In the genomic region with DNA sequence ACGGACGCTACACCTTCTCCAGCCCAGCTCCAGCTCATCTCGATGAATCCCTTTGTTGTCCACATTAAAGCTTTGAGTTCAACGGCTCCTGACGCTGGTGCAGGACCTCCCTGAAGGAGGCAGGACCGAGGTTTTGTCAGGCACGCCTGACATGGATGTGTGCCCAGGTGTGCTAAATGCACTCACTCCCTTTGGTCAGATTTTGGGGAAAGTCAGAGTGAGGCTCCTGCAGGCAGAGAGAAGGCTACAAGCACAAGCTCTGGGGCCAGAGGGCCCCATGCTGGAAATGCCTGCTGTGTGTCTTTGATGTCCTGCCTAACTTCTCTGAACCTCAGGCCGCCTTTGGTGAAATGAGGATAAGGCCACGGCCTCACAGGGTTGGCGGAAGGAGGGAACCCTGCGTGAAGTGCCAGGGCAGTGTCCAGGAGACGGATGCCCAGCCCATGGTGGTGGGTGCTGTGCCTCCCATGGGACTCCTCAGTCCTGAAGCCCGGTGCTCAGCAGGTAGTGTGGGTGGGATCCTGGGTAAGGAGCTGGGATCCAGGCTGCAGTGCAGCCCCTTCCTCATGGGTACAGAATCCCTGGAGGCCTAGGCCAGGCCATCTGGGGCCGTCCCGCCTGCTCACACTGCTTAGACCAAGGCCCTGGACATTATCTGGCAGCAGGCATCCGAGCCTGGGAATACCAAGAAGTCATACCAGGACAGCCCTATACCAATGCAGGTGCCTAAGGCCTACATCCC, we compare ENCODE assay signal across 24 cellular contexts.
DNase-seq lines count a peak whose midpoint lies in the region; TF ChIP-seq lines count a peak whose summit lies in the region.
"Had no signal": no experiment of that assay in that cellular context is flagged by ENCODE, and none has a peak within 500 bp of the region (broad histone marks: within the 10 kb centered on the region; RNA-seq: fewer than 3 reads in every experiment).

No MANE protein-coding gene starts in this region.

- H3K9me3 Mint-ChIP-seq in endodermal cell = no peaks in the 10 kb centered on the region
- H3K9me3 Mint-ChIP-seq: activated naive CD4-positive, alpha-beta T cell treated with anti-CD3 and anti-CD28 coated beads, Interleukin-2, amount 50 U/mL, for 72 hours; activated T-cell treated with anti-CD3 and anti-CD28 coated beads, Interleukin-2, amount 50 U/mL, for 4 hours; CD8-positive, alpha-beta memory T cell; dendritic cell treated with granulocyte-macrophage colony-stimulating factor and Interleukin-4, amounts not matched to agents 40 ng/mL and 50 ng/mL, for 4 days; naive thymus-derived CD8-positive, alpha-beta T cell had no signal

- no peaks in the 10 kb centered on the region for H3K27me3 Mint-ChIP-seq in endodermal cell (ENCODE audit: insufficient read depth)
- H3K27me3 Mint-ChIP-seq: CD8-positive, alpha-beta memory T cell; dendritic cell treated with granulocyte-macrophage colony-stimulating factor and Interleukin-4, amounts not matched to agents 40 ng/mL and 50 ng/mL, for 4 days; naive thymus-derived CD8-positive, alpha-beta T cell had no signal

- H3K4me2 ChIP-seq in neuronal stem cell (ENCODE audit: insufficient read depth, low read length, poor library complexity, severe bottlenecking) = no peak overlapping the region

- no peak overlapping the region for H2BK15ac ChIP-seq in neuronal stem cell (ENCODE audit: low read length)

- H3K36me3 Mint-ChIP-seq in endodermal cell (ENCODE audit: low read depth) = peaks cover 11% of the 10 kb centered on the region
- H3K36me3 Mint-ChIP-seq: activated naive CD4-positive, alpha-beta T cell treated with anti-CD3 and anti-CD28 coated beads, Interleukin-2, amount 50 U/mL, for 72 hours had no signal

- H3K4me1 ChIP-seq in BE2C = peaks cover 22% of the 10 kb centered on the region
- H3K4me1 ChIP-seq in endodermal cell (ENCODE audit: control insufficient read depth, insufficient read depth, low read length) = no peaks in the 10 kb centered on the region
- H3K4me1 ChIP-seq in neuronal stem cell (ENCODE audit: control insufficient read depth in 2 of 2, insufficient read depth in 1 of 2, low read depth in 1 of 2, low read length in 2 of 2) = peaks cover 4 to 6% of the 10 kb centered on the region in 2 donors
- H3K4me1 ChIP-seq: foreskin keratinocyte, parathyroid adenoma, SJCRH30 had no signal

- H3K9ac ChIP-seq in endodermal cell (ENCODE audit: extremely low read depth, low read length, poor library complexity, severe bottlenecking) (no peak overlapping the region), neuronal stem cell (ENCODE audit: low read depth, low read length, poor library complexity) (no peak overlapping the region)
- H3K9ac ChIP-seq: parathyroid adenoma had no signal

- no peaks in the 10 kb centered on the region for H3K79me1 ChIP-seq in neuronal stem cell (ENCODE audit: low read depth, low read length)

- H3K9me3 ChIP-seq in BE2C (no peaks in the 10 kb centered on the region), endodermal cell (ENCODE audit: control insufficient read depth, low read length) (no peaks in the 10 kb centered on the region), neuronal stem cell (replicated peaks in 1 of 2; ENCODE audit: control insufficient read depth in 2 of 2, insufficient read depth in 1 of 2, low read depth in 1 of 2, low read length in 2 of 2) (no peaks in the 10 kb centered on the region)
- H3K9me3 ChIP-seq: SJCRH30, tibial nerve had no signal

- H2BK5ac ChIP-seq in neuronal stem cell (ENCODE audit: low read length) = peak overlapping the region; percentile 90

- DNase-seq in BE2C (peak; percentile 3), H7 (peak; percentile 35), endodermal cell (peak; percentile 20), neuronal stem cell (ENCODE audit: low spot score) (no peak), cerebellum (ENCODE audit: low spot score) (no peak), HuH-7.5 (ENCODE audit: low spot score) (no peak), NCI-H2029 (lab: John Stamatoyannopoulos, UW) (no peak), GDM1 (lab: John Stamatoyannopoulos, UW) (no peak)
- DNase-seq: activated T-cell treated with anti-CD3 and anti-CD28 coated beads, Interleukin-2, amount 50 U/mL, for 4 hours; brain microvascular endothelial cell; DMS79 treated with DMSO at 0.1 percent for 48 hours; foreskin keratinocyte; KG1; NCI-H774; PC-3; SJCRH30; stimulated activated naive CD4-positive, alpha-beta T cell; T-helper 1 cell had no signal

- H3K27ac Mint-ChIP-seq in endodermal cell = no peak overlapping the region
- H3K27ac Mint-ChIP-seq: activated naive CD4-positive, alpha-beta T cell treated with anti-CD3 and anti-CD28 coated beads, Interleukin-2, amount 50 U/mL, for 72 hours; dendritic cell treated with granulocyte-macrophage colony-stimulating factor and Interleukin-4, amounts not matched to agents 40 ng/mL and 50 ng/mL, for 4 days; naive thymus-derived CD8-positive, alpha-beta T cell had no signal

- H3K27ac ChIP-seq in endodermal cell (ENCODE audit: low read depth, low read length) = peak overlapping the region; percentile 78
- H3K27ac ChIP-seq in neuronal stem cell (replicated peaks; ENCODE audit: low read length) = no peak overlapping the region
- H3K27ac ChIP-seq: brain microvascular endothelial cell, foreskin keratinocyte, parathyroid adenoma, SJCRH30, tibial nerve had no signal

- H3K4me3 ChIP-seq in BE2C (ENCODE audit: low read depth, low read length) (no peak overlapping the region), H7 (ENCODE audit: insufficient read depth, low read depth, low read length) (no peak overlapping the region), endodermal cell (ENCODE audit: low read length) (no peak overlapping the region), neuronal stem cell (ENCODE audit: low read length in 2 of 2) (no peak overlapping the region)
- H3K4me3 ChIP-seq: SJCRH30, tibial nerve had no signal

- H3K23ac ChIP-seq in neuronal stem cell (ENCODE audit: low read depth, low read length, poor library complexity) = no peak overlapping the region

- H3K4me3 Mint-ChIP-seq in endodermal cell = no peak overlapping the region
- H3K4me3 Mint-ChIP-seq: activated T-cell treated with anti-CD3 and anti-CD28 coated beads, Interleukin-2, amount 50 U/mL, for 4 hours; dendritic cell treated with granulocyte-macrophage colony-stimulating factor and Interleukin-4, amounts not matched to agents 40 ng/mL and 50 ng/mL, for 4 days; naive thymus-derived CD8-positive, alpha-beta T cell had no signal

- H4K91ac ChIP-seq in neuronal stem cell (ENCODE audit: low read depth, low read length, poor library complexity) = no peak overlapping the region

- TF ChIP-seq CTCF in BE2C (IDR thresholded peaks at IDR 0.05; ENCODE audit: low read depth, low read length) (no peak), endodermal cell (conservative IDR thresholded peaks at IDR 0.05) (no peak)

- no peak overlapping the region for H2BK120ac ChIP-seq in neuronal stem cell (ENCODE audit: low read depth, low read length)

- peaks cover 2% of the 10 kb centered on the region for H3K4me1 Mint-ChIP-seq in endodermal cell

- H3K4ac ChIP-seq in neuronal stem cell (ENCODE audit: low read length) = no peak overlapping the region

- H2BK12ac ChIP-seq in neuronal stem cell (ENCODE audit: low read length) = no peak overlapping the region

- H3K18ac ChIP-seq in neuronal stem cell (ENCODE audit: low read length) = peak overlapping the region; percentile 68

- no peaks in the 10 kb centered on the region for H3K36me3 ChIP-seq in BE2C
- H3K36me3 ChIP-seq in H7 (replicated peaks; ENCODE audit: control insufficient read depth, insufficient read depth, low read length) = no peaks in the 10 kb centered on the region
- H3K36me3 ChIP-seq in endodermal cell (ENCODE audit: control insufficient read depth, insufficient read depth, low read length) = no peaks in the 10 kb centered on the region
- no peaks in the 10 kb centered on the region for H3K36me3 ChIP-seq in neuronal stem cell (replicated peaks in 1 of 2; ENCODE audit: control insufficient read depth in 2 of 2, insufficient read depth in 2 of 2, low read length in 2 of 2)
- H3K36me3 ChIP-seq: brain microvascular endothelial cell, SJCRH30 had no signal

- H2AK5ac ChIP-seq in neuronal stem cell (ENCODE audit: low read depth, low read length) = peak overlapping the region; percentile 17

- no peak overlapping the region for H2AFZ ChIP-seq in neuronal stem cell (ENCODE audit: low read length)
- H2AFZ ChIP-seq: parathyroid adenoma had no signal

- no peak overlapping the region for H4K8ac ChIP-seq in neuronal stem cell (ENCODE audit: low read depth, low read length)

- WGBS in endodermal cell (ENCODE audit: insufficient coverage in 1 of 2, insufficient read length in 1 of 2), 2 experiments = 90 to 98% methylated on average over 8 to 16 of the region's 16 CpGs
- WGBS in neuronal stem cell (ENCODE audit: extremely low coverage in 2 of 2, insufficient read length in 2 of 2, insufficient replicate concordance in 1 of 2), 2 donors = no CpG with 5 or more reads among the region's 16 CpGs

- peak overlapping the region; percentile 6 for H3K14ac ChIP-seq in neuronal stem cell (ENCODE audit: low read length)

- no peaks in the 10 kb centered on the region for H3K27me3 ChIP-seq in BE2C
- no peaks in the 10 kb centered on the region for H3K27me3 ChIP-seq in H7 (ENCODE audit: control insufficient read depth, insufficient read depth, low read length)
- no peaks in the 10 kb centered on the region for H3K27me3 ChIP-seq in endodermal cell (ENCODE audit: control insufficient read depth, insufficient read depth, low read length, poor library complexity, severe bottlenecking)
- H3K27me3 ChIP-seq in neuronal stem cell (ENCODE audit: control insufficient read depth in 3 of 3, insufficient read depth in 3 of 3, low read depth in 1 of 3, low read length in 3 of 3) = no peaks in the 10 kb centered on the region
- H3K27me3 ChIP-seq: brain microvascular endothelial cell, foreskin keratinocyte, SJCRH30, tibial nerve had no signal

Comparison
In these comparisons a context has a peak if more than half of its experiments do, and no peak if none do; other contexts are left out.
1. DNase-seq: peak in BE2C (single experiment), H7 (single experiment) and endodermal cell (single experiment); none in neuronal stem cell (single experiment), cerebellum (single experiment), HuH-7.5 (single experiment), NCI-H2029 (single experiment) and GDM1 (single experiment).